In genomic region chr5:78912085-78912771, GRCh38 we compare ENCODE assay signal across 1 cellular context.
TF ChIP-seq lines count a peak whose summit lies in the region.

No MANE protein-coding gene starts in this region.

TF ChIP-seq in HEK293, 187 proteins besides CTCF, POLR2A, EP300 and RAD21 (continued from another document):
- TF ChIP-seq ZNF211 (tag by site-specific recombination; IDR thresholded peaks at IDR 0.05; ENCODE audit: low read depth) (no peak), OVOL3 (tag by site-specific recombination; IDR thresholded peaks at IDR 0.05) (no peak), FEZF1 (tag by site-specific recombination; IDR thresholded peaks at IDR 0.05) (peak; percentile 91), ZNF266 (tag by site-specific recombination; IDR thresholded peaks at IDR 0.05; ENCODE audit: low read depth) (no peak), TRIM28 (IDR thresholded peaks at IDR 0.05; ENCODE audit: borderline replicate concordance, low read length) (peak; percentile 52; the same call in 1 of the 2 replicates), ZNF416 (tag by site-specific recombination; IDR thresholded peaks at IDR 0.05) (no peak), GFI1B (tag by site-specific recombination; IDR thresholded peaks at IDR 0.05) (peak; percentile 62; the same call in 1 of the 2 replicates), ZNF555 (tag by site-specific recombination; conservative IDR thresholded peaks at IDR 0.05) (no peak), ZBTB1 (tag by site-specific recombination; IDR thresholded peaks at IDR 0.05) (no peak), YY1 (tag by site-specific recombination; IDR thresholded peaks at IDR 0.05) (no peak), GLI4 (tag by site-specific recombination; IDR thresholded peaks at IDR 0.05) (no peak), KLF8 (tag by site-specific recombination; IDR thresholded peaks at IDR 0.05) (no peak), EGR2 (tag by site-specific recombination; IDR thresholded peaks at IDR 0.05; ENCODE audit: low read depth) (no peak), ZFP37 (tag by site-specific recombination; IDR thresholded peaks at IDR 0.05) (no peak), YY2 (tag by site-specific recombination; IDR thresholded peaks at IDR 0.05) (no peak), OSR2 (tag by site-specific recombination; IDR thresholded peaks at IDR 0.05) (peak; percentile 32; the same call in 1 of the 2 replicates), ZNF510 (tag by site-specific recombination; IDR thresholded peaks at IDR 0.05; ENCODE audit: insufficient replicate concordance) (no peak), REPIN1 (tag by site-specific recombination; IDR thresholded peaks at IDR 0.05; ENCODE audit: low read depth) (no peak), PRDM10 (tag by site-specific recombination; IDR thresholded peaks at IDR 0.05) (peak; percentile 33; the same call in 1 of the 2 replicates), ZBTB44 (tag by site-specific recombination; IDR thresholded peaks at IDR 0.05) (peak; percentile 70), ZNF513 (tag by site-specific recombination; IDR thresholded peaks at IDR 0.05) (no peak), ATF2 (tag by site-specific recombination; IDR thresholded peaks at IDR 0.05; ENCODE audit: low read depth) (peak; percentile 5; the same call in 1 of the 2 replicates), ZNF341 (tag by site-specific recombination; IDR thresholded peaks at IDR 0.05; ENCODE audit: low read depth) (peak; percentile 76), ZNF133 (tag by site-specific recombination; IDR thresholded peaks at IDR 0.05) (no peak), ZXDB (tag by site-specific recombination; IDR thresholded peaks at IDR 0.05) (peak; percentile 64; the same call in 1 of the 2 replicates), ZNF654 (tag by site-specific recombination; IDR thresholded peaks at IDR 0.05; ENCODE audit: low read depth) (no peak), ZNF560 (tag by site-specific recombination; IDR thresholded peaks at IDR 0.05; ENCODE audit: borderline replicate concordance) (no peak), PRDM6 (tag by site-specific recombination; IDR thresholded peaks at IDR 0.05) (peak; percentile 68), ZSCAN30 (tag by site-specific recombination; IDR thresholded peaks at IDR 0.05) (no peak), ZNF677 (tag by site-specific recombination; IDR thresholded peaks at IDR 0.05) (no peak), ZSCAN16 (tag by site-specific recombination; IDR thresholded peaks at IDR 0.05) (no peak), ZNF155 (tag by site-specific recombination; IDR thresholded peaks at IDR 0.05) (no peak), MYNN (tag by site-specific recombination; IDR thresholded peaks at IDR 0.05; ENCODE audit: borderline replicate concordance) (peak; percentile 85; the same call in 1 of the 2 replicates), ZNF768 (tag by site-specific recombination; IDR thresholded peaks at IDR 0.05) (0 out of 2 replicates have a peak, but pooled peaks have one; percentile 11), ZFHX2 (tag by site-specific recombination; conservative IDR thresholded peaks at IDR 0.05) (no peak), PRDM4 (tag by site-specific recombination; IDR thresholded peaks at IDR 0.05) (peak; percentile 94)
TF ChIP-seq in HEK293: peak in this region for 22.
